In the genomic region with DNA sequence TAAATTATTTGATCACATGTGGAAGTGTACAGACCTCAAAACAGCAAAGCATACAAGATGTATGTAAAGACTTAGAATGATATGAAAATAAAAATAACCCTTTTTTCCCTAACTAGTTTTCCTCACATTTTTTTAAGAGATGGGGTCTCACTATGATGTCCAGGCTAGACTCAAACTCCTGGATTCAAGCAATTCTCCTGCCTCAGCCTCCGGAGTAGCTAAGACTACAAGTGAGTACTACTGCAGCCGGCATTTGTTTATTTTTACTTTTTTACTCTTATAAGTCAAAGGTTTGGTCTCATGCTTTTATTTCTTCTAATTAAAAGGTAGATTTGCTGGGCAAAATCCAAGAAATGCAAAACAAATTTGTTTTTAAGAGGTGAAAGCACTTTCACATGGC, we compare ENCODE assay signal across 22 cellular contexts.
"Had no signal": no experiment of that assay in that cellular context is flagged by ENCODE, and none has a peak within 500 bp of the region (broad histone marks: within the 10 kb centered on the region; RNA-seq: fewer than 3 reads in every experiment).

No MANE protein-coding gene starts in this region.

- H3K36me3 ChIP-seq: breast epithelium had no signal

- DNase-seq: activated CD4-positive, alpha-beta T cell treated with anti-CD3 and anti-CD28 coated beads for 4 hours; activated CD8-positive, alpha-beta memory T cell treated with anti-CD3 and anti-CD28 coated beads, Interleukin-2, amount 50 U/mL, for 48 hours; activated CD8-positive, alpha-beta T cell treated with anti-CD3 and anti-CD28 coated beads, Interleukin-2, amount 10 ng/mL, durations not matched to agents 7 days and 5 days; activated naive CD4-positive, alpha-beta T cell treated with anti-CD3 and anti-CD28 coated beads, Interleukin-2, amount 50 U/mL, for 16 hours; activated naive CD8-positive, alpha-beta T cell treated with anti-CD3 and anti-CD28 coated beads, Interleukin-2, amount 10 ng/mL, durations not matched to agents 7 days and 5 days; activated T-cell treated with anti-CD3 and anti-CD28 coated beads, Interleukin-2, amount 50 U/mL, for 1 hour; aorta; central memory CD4-positive, alpha-beta T cell; NCI-H1092; NCI-H1930; NCI-H2171 treated with DMSO at 0.1 percent for 48 hours; NCI-H226; NCI-H526; NK-92 treated with Interleukin-12 subunit alpha and Interleukin-12 subunit beta, amount 100 ng/mL, for 24 hours; OCI-M1; SHP77; SW 1271 had no signal

- H3K27ac ChIP-seq: SJSA1 had no signal

- ATAC-seq: activated CD4-positive, CD25-positive, alpha-beta regulatory T cell treated with anti-CD3 and anti-CD28 coated beads, Interleukin-2, amount 50 U/mL, for 24 hours; SK-N-SH treated with all-trans-retinoic acid at 6 μM for 48 hours had no signal

- H3K4me3 ChIP-seq: breast epithelium, SJSA1 had no signal

- H3K4me1 ChIP-seq: breast epithelium, SJSA1 had no signal

- H3K4me3 Mint-ChIP-seq: activated CD8-positive, alpha-beta T cell treated with anti-CD3 and anti-CD28 coated beads, Interleukin-2, amount 10 ng/mL, durations not matched to agents 7 days and 5 days; activated naive CD8-positive, alpha-beta T cell treated with anti-CD3 and anti-CD28 coated beads, Interleukin-2, amount 10 ng/mL, durations not matched to agents 7 days and 5 days; T-helper 2 cell treated with Interferon-gamma antibody and Interleukin-4, amounts not matched to agents 5 μg/mL and 100 μg/mL, for 36 hours had no signal

- H3K9me3 Mint-ChIP-seq: activated naive CD8-positive, alpha-beta T cell treated with anti-CD3 and anti-CD28 coated beads, Interleukin-2, amount 10 ng/mL, durations not matched to agents 7 days and 5 days had no signal

- H3K27me3 Mint-ChIP-seq: activated naive CD8-positive, alpha-beta T cell treated with anti-CD3 and anti-CD28 coated beads, Interleukin-2, amount 10 ng/mL, durations not matched to agents 7 days and 5 days had no signal

- H3K27ac Mint-ChIP-seq: activated CD8-positive, alpha-beta T cell treated with anti-CD3 and anti-CD28 coated beads, Interleukin-2, amount 10 ng/mL, durations not matched to agents 7 days and 5 days; activated naive CD8-positive, alpha-beta T cell treated with anti-CD3 and anti-CD28 coated beads, Interleukin-2, amount 10 ng/mL, durations not matched to agents 7 days and 5 days; T-helper 2 cell treated with Interferon-gamma antibody and Interleukin-4, amounts not matched to agents 5 μg/mL and 100 μg/mL, for 36 hours had no signal

- H3K27me3 ChIP-seq: breast epithelium, SJSA1 had no signal

- H3K9me3 ChIP-seq: breast epithelium, SJSA1 had no signal
